11 cellular contexts compared by ENCODE assay signal in the genomic region with DNA sequence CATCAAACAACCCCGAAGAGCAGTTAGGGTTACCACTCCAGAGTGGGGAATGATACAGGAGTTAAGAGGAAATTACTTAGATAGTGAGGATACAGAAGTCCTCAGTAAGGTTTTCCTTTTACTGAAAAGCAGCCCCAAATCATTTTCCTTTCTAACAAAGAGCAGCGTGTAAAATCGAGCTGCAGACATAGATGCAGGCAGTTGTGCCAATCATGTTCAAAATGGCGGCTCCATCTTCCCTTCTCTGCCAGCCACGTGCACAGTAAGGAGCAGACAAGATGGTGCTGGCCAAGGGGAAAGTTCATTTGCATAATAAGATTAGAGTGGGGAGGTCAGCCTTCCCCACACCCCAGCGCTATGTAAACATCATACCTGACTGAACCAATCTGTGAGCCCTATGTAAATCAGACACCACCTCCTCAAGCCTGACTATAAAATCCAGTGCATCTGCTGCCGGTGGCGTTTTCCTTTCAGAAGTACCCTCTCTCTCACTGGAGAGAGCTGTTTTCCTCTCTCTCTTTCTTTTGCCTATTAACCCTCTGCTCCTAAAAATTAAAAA. TPM values are rescaled to one million over a fixed set of nuclear protein-coding genes. Genes with fewer than 3 reads are reported as not detected.
A peak's percentile ranks its signal among the peaks of the same experiment; 100 is the strongest.
DNase-seq lines count a peak whose midpoint lies in the region; ATAC-seq, FAIRE-seq and TF ChIP-seq lines count a peak whose summit lies in the region.
"Had no signal": no experiment of that assay in that cellular context is flagged by ENCODE, and none has a peak within 500 bp of the region (broad histone marks: within the 10 kb centered on the region; RNA-seq: fewer than 3 reads in every experiment).

No MANE protein-coding gene starts in this region.

- H4K5ac ChIP-seq in mesendoderm (ENCODE audit: low read length) = peak overlapping the region; percentile 91

- peak; percentile 30 for FAIRE-seq in G401.6 (lab: Jason Lieb, UNC)
- FAIRE-seq: kidney had no signal

- H3K56ac ChIP-seq in mesendoderm (ENCODE audit: low read length) = peak overlapping the region; percentile 56

- no peaks in the 10 kb centered on the region for H3K79me1 ChIP-seq in mesendoderm (ENCODE audit: low read length)

- H3K4me2 ChIP-seq in mesendoderm (ENCODE audit: low read length) = no peak overlapping the region
- no peak overlapping the region for H3K4me2 ChIP-seq in GM23248 (ENCODE audit: unreplicated experiment)

- no peaks in the 10 kb centered on the region for H3F3A ChIP-seq in GM23248 (ENCODE audit: insufficient read depth)

- WGBS in mesendoderm (ENCODE audit: extremely low coverage, insufficient coverage, low lambda C conversion rate) = no CpG with 5 or more reads among the region's 8 CpGs
- 81 to 91% methylated on average over 8 of the region's 8 CpGs for WGBS in GM23248 (ENCODE audit: low coverage in 1 of 2, low lambda C conversion rate in 2 of 2, missing lambda C conversion rate in 2 of 2), 2 experiments

- no peaks in the 10 kb centered on the region for H3K4me1 Mint-ChIP-seq in natural killer cell

- no peaks in the 10 kb centered on the region for H3K9me3 Mint-ChIP-seq in natural killer cell

- no peaks in the 10 kb centered on the region for H4K20me1 ChIP-seq in GM23248 (ENCODE audit: insufficient read depth)

- no peaks in the 10 kb centered on the region for H3K27me3 ChIP-seq in mesendoderm (ENCODE audit: insufficient read depth, low read length, poor library complexity)
- H3K27me3 ChIP-seq in GM23248 (replicated peaks; ENCODE audit: insufficient read depth) = no peaks in the 10 kb centered on the region
- H3K27me3 ChIP-seq: vagina had no signal

- no peak overlapping the region for H3K4me3 Mint-ChIP-seq in natural killer cell

- H3K27ac Mint-ChIP-seq in natural killer cell = no peak overlapping the region

- DNase-seq in NCI-H1105 treated with DMSO at 0.1 percent for 48 hours (lab: John Stamatoyannopoulos, UW) (peak; percentile 32), RPMI7951 (ENCODE audit: low read depth) (peak; percentile 54), mesendoderm (peak; percentile 88), natural killer cell (no peak), GM23248 (no peak)
- DNase-seq: kidney had no signal

- TF ChIP-seq CTCF in natural killer cell (IDR thresholded peaks at IDR 0.05) = no peak

- no peak overlapping the region for H2BK120ac ChIP-seq in mesendoderm (ENCODE audit: low read depth, low read length)

- no peaks in the 10 kb centered on the region for H3K79me2 ChIP-seq in mesendoderm (ENCODE audit: control insufficient read depth, insufficient read depth, low read length)
- H3K79me2 ChIP-seq in GM23248 (ENCODE audit: insufficient read depth) = no peaks in the 10 kb centered on the region

- H2BK15ac ChIP-seq in mesendoderm (replicated peaks; ENCODE audit: low read depth) = no peak overlapping the region

- H3K27me3 Mint-ChIP-seq in natural killer cell (ENCODE audit: low read depth in 2 of 2) = peaks cover 7 to 16% of the 10 kb centered on the region in 2 donors

- H3K27ac ChIP-seq in mesendoderm (ENCODE audit: low read depth, low read length) (no peak overlapping the region), GM23248 (no peak overlapping the region)
- H3K27ac ChIP-seq: vagina had no signal

- no peak overlapping the region for H3K4me3 ChIP-seq in mesendoderm (ENCODE audit: low read length)
- H3K4me3 ChIP-seq in GM23248 = no peak overlapping the region
- H3K4me3 ChIP-seq: vagina had no signal

- no peaks in the 10 kb centered on the region for H3K9me3 ChIP-seq in GM23248 (ENCODE audit: low read depth)
- H3K9me3 ChIP-seq: vagina had no signal

- H2BK5ac ChIP-seq in mesendoderm (ENCODE audit: low read length) = no peak overlapping the region

- no peaks in the 10 kb centered on the region for H3K36me3 Mint-ChIP-seq in natural killer cell

- H3K18ac ChIP-seq in mesendoderm (ENCODE audit: low read length) = no peak overlapping the region

- no peak overlapping the region for H4K8ac ChIP-seq in mesendoderm (ENCODE audit: low read depth, low read length)

- H3K36me3 ChIP-seq in mesendoderm (ENCODE audit: control insufficient read depth, insufficient read depth, low read length) = no peaks in the 10 kb centered on the region
- H3K36me3 ChIP-seq in GM23248 (ENCODE audit: low read depth) = no peaks in the 10 kb centered on the region
- H3K36me3 ChIP-seq: vagina had no signal

- H3K9ac ChIP-seq in mesendoderm (ENCODE audit: low read length) (no peak overlapping the region), GM23248 (no peak overlapping the region)

- ATAC-seq in natural killer cell (no peak), GM21737 (IDR thresholded peaks at IDR 0.05; ENCODE audit: unreplicated experiment) (no peak), GM18520 (IDR thresholded peaks at IDR 0.05; ENCODE audit: unreplicated experiment) (no peak)

- H3K4me1 ChIP-seq in mesendoderm (ENCODE audit: control insufficient read depth, low read depth, low read length) (no peaks in the 10 kb centered on the region), GM23248 (ENCODE audit: insufficient read depth) (no peaks in the 10 kb centered on the region)
- H3K4me1 ChIP-seq: vagina had no signal

- H3K9me2 ChIP-seq in GM23248 (ENCODE audit: insufficient read depth) = no peaks in the 10 kb centered on the region

- H3K4ac ChIP-seq in mesendoderm (ENCODE audit: low read depth, low read length) = no peak overlapping the region

- peak overlapping the region; percentile 51 for H2AK5ac ChIP-seq in mesendoderm (ENCODE audit: low read length)

- H2AFZ ChIP-seq in GM23248 = no peak overlapping the region

- in situ Hi-C loops in GM23248 (cut with MboI) = no loop called here

- no peak overlapping the region for H3K23ac ChIP-seq in mesendoderm (ENCODE audit: low read length)

- intact Hi-C loops in natural killer cell (cut with micrococcal nuclease) = no loop called here

RNA-seq across cellular contexts. Expression of a gene that starts 2.5 kb away (rescaled TPM):
- under 0.01 TPM in 1 of 2 replicates, not detected in the other for total RNA-seq in RPMI7951 (2014; rRNA removed; shearing (Covaris generic))
- polyA plus RNA-seq in mesendoderm (2013, experiment 1 of 2) = 0.07 TPM
- polyA plus RNA-seq in mesendoderm (2013, experiment 2 of 2) = 0.06 TPM
- not detected for total RNA-seq in natural killer cell
- total RNA-seq in GM23248 (2014; rRNA removed; shearing (Covaris generic)) = not detected in 2 replicates
- polyA plus RNA-seq in GM23248 (2016; fragmentation: Nextera tagmentation; extraction: Ambion mirVana) = not detected in 2 replicates
- total RNA-seq: epithelial cell of proximal tubule had no signal

RNA-seq across cellular contexts. Expression of a gene that starts 28.5 kb away (rescaled TPM):
- 5.9 and 6.6 TPM in 2 replicates for total RNA-seq in RPMI7951 (2014; rRNA removed; shearing (Covaris generic))
- polyA plus RNA-seq in mesendoderm (2013, experiment 1 of 2) = 20.3 TPM
- polyA plus RNA-seq in mesendoderm (2013, experiment 2 of 2) = 21.0 TPM
- total RNA-seq in natural killer cell = 1 to 10 TPM; 6.5 to 9.6 (median 8.9) TPM
- total RNA-seq in GM23248 (2014; rRNA removed; shearing (Covaris generic)) = 3.4 and 5.4 TPM in 2 replicates
- polyA plus RNA-seq in GM23248 (2016; fragmentation: Nextera tagmentation; extraction: Ambion mirVana) = 0.91 and 1.5 TPM in 2 replicates

Comparison
In these comparisons a context has a peak if more than half of its experiments do, and no peak if none do; other contexts are left out.
1. DNase-seq: peak in NCI-H1105 treated with DMSO at 0.1 percent for 48 hours (single experiment), RPMI7951 (single experiment) and mesendoderm (single experiment); none in natural killer cell (single experiment) and GM23248 (single experiment).